In genomic region chr5:38891563-38891962, GRCh38 we compare ENCODE assay signal across 28 cellular contexts. TPM values are rescaled to one million over a fixed set of nuclear protein-coding genes. Genes with fewer than 3 reads are reported as not detected.
"Had no signal": no experiment of that assay in that cellular context is flagged by ENCODE, and none has a peak within 500 bp of the region (broad histone marks: within the 10 kb centered on the region; RNA-seq: fewer than 3 reads in every experiment).

No MANE protein-coding gene starts in this region.

- H3K36me3 ChIP-seq: brain microvascular endothelial cell, WERI-Rb-1 had no signal

- FAIRE-seq: astrocyte, bronchial epithelial cell had no signal

- H3K27me3 ChIP-seq: brain microvascular endothelial cell, esophagus squamous epithelium, gastroesophageal sphincter had no signal

- H3K4me3 ChIP-seq: coronary artery, dorsolateral prefrontal cortex, esophagus squamous epithelium, gastroesophageal sphincter had no signal

- H3K4me1 ChIP-seq: esophagus squamous epithelium, gastroesophageal sphincter had no signal

- DNase-seq: activated B cell treated with CpG ODN at 0.5 μM for 24 hours; activated CD4-positive, alpha-beta T cell treated with anti-CD3 and anti-CD28 coated beads for 48 hours; activated CD4-positive, alpha-beta T cell treated with anti-CD3 and anti-CD28 coated beads, Interleukin-2, amount 50 U/mL, for 1 hour; activated CD4-positive, alpha-beta T cell treated with anti-CD3 and anti-CD28 coated beads, Interleukin-2, amount 50 U/mL, for 48 hours; activated CD8-positive, alpha-beta memory T cell treated with anti-CD3 and anti-CD28 coated beads for 24 hours; activated CD8-positive, alpha-beta T cell treated with anti-CD3 and anti-CD28 coated beads for 36 hours; activated effector memory CD4-positive, alpha-beta T cell treated with Interleukin-2 at 50 U/mL for 16 hours; activated gamma-delta T cell treated with Interleukin-2 at 50 U/mL for 16 hours; activated naive CD4-positive, alpha-beta T cell treated with anti-CD3 and anti-CD28 coated beads, Interleukin-2, amount 50 U/mL, for 16 hours; activated naive CD4-positive, alpha-beta T cell treated with Interleukin-2 at 50 U/mL for 16 hours; activated T-cell treated with anti-CD3 and anti-CD28 coated beads, Interleukin-2, amount 50 U/mL, for 4 hours; amniotic stem cell; anterior cingulate cortex; brain microvascular endothelial cell; dorsolateral prefrontal cortex; effector memory CD4-positive, alpha-beta T cell; erythroblast; esophagus squamous epithelium; foreskin melanocyte; T-helper 1 cell; T-helper 17 cell; T1000 had no signal

- H3K27ac ChIP-seq: brain microvascular endothelial cell, coronary artery, dorsolateral prefrontal cortex, esophagus squamous epithelium, gastroesophageal sphincter, WERI-Rb-1 had no signal

- ATAC-seq: activated CD4-positive, CD25-positive, alpha-beta regulatory T cell treated with anti-CD3 and anti-CD28 coated beads, Interleukin-2, amount 50 U/mL, for 24 hours; activated CD8-positive, alpha-beta T cell treated with anti-CD3 and anti-CD28 coated beads for 36 hours; activated T-cell treated with anti-CD3 and anti-CD28 coated beads, Interleukin-2, amount 50 U/mL, for 4 hours; gastroesophageal sphincter; T-helper 17 cell had no signal

RNA-seq across cellular contexts. Expression of gene OSMR, which starts 45.8 kb away (rescaled TPM):
- total RNA-seq: activated CD8-positive, alpha-beta T cell treated with anti-CD3 and anti-CD28 coated beads for 36 hours; T-helper 17 cell had no signal
